Comparison of ENCODE assay signal across 1 cellular context in the genomic region with DNA sequence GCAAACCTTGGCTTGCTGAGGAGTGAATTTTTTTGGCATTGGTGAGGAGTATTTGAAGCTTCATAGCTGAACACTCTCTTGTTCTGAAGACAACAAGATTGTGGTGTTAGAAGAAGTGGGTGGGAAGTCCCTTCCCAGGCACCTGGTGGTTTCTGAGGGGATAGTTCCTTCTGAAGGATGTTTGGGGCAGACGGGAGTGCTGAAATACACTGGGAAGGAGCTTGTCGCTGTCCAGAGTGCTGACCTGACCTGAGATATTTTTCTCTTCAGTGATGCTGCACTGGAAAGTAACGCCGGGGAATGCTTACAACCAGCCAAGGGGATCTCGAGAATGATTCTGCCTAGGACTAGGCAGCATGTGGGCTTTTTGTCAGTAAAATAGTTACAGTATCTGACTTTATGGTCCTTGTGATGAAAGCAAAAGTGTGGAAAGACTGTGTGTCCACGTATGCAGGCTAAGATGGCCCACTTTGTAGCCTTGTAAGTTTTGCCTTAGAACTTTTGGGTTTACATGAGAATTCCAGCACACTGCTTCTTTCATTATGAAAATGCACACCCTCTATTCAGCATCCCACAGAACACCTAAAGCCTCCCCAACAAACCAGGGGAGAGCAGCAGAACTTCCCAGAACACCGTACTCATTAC.
TF ChIP-seq lines count a peak whose summit lies in the region.

No MANE protein-coding gene starts in this region.

TF ChIP-seq in WTC11, 78 proteins besides CTCF, POLR2A, EP300 and RAD21 (continued from another document):
- TF ChIP-seq, protein P1, sequence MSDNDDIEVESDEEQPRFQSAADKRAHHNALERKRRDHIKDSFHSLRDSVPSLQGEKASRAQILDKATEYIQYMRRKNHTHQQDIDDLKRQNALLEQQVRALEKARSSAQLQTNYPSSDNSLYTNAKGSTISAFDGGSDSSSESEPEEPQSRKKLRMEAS (CRISPR knock-in tag; IDR thresholded peaks at IDR 0.05): peak; percentile 45; the same call in 1 of the 2 replicates
- TF ChIP-seq, protein P2, sequence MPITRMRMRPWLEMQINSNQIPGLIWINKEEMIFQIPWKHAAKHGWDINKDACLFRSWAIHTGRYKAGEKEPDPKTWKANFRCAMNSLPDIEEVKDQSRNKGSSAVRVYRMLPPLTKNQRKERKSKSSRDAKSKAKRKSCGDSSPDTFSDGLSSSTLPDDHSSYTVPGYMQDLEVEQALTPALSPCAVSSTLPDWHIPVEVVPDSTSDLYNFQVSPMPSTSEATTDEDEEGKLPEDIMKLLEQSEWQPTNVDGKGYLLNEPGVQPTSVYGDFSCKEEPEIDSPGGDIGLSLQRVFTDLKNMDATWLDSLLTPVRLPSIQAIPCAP (CRISPR knock-in tag; IDR thresholded peaks at IDR 0.05): no peak
- no peak for TF ChIP-seq RELA (CRISPR knock-in tag; IDR thresholded peaks at IDR 0.05; ENCODE audit: borderline replicate concordance)
- TF ChIP-seq SMAD3 (CRISPR knock-in tag; IDR thresholded peaks at IDR 0.05; ENCODE audit: borderline replicate concordance): peak; percentile 34; the same call in 1 of the 2 replicates
- TF ChIP-seq JAZF1 (CRISPR knock-in tag; IDR thresholded peaks at IDR 0.05): no peak
- no peak for TF ChIP-seq GABPB1 (CRISPR knock-in tag; IDR thresholded peaks at IDR 0.05)
- TF ChIP-seq, protein P3, sequence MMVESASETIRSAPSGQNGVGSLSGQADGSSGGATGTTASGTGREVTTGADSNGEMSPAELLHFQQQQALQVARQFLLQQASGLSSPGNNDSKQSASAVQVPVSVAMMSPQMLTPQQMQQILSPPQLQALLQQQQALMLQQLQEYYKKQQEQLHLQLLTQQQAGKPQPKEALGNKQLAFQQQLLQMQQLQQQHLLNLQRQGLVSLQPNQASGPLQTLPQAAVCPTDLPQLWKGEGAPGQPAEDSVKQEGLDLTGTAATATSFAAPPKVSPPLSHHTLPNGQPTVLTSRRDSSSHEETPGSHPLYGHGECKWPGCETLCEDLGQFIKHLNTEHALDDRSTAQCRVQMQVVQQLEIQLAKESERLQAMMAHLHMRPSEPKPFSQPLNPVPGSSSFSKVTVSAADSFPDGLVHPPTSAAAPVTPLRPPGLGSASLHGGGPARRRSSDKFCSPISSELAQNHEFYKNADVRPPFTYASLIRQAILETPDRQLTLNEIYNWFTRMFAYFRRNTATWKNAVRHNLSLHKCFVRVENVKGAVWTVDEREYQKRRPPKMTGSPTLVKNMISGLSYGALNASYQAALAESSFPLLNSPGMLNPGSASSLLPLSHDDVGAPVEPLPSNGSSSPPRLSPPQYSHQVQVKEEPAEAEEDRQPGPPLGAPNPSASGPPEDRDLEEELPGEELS (CRISPR knock-in tag; IDR thresholded peaks at IDR 0.05): peak; percentile 75; the same call in 1 of the 2 replicates
- 0 out of 2 replicates have a peak, but pooled peaks have one; percentile 26 for TF ChIP-seq NFE2L1 (CRISPR knock-in tag; IDR thresholded peaks at IDR 0.05)
- TF ChIP-seq EMX1 (CRISPR knock-in tag; IDR thresholded peaks at IDR 0.05): no peak
- peak; percentile 55; the same call in 1 of the 2 replicates for TF ChIP-seq TEAD4 (CRISPR knock-in tag; IDR thresholded peaks at IDR 0.05)
- TF ChIP-seq, protein P4, sequence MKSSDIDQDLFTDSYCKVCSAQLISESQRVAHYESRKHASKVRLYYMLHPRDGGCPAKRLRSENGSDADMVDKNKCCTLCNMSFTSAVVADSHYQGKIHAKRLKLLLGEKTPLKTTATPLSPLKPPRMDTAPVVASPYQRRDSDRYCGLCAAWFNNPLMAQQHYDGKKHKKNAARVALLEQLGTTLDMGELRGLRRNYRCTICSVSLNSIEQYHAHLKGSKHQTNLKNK (CRISPR knock-in tag; IDR thresholded peaks at IDR 0.05): no peak
- TF ChIP-seq CREM (CRISPR knock-in tag; IDR thresholded peaks at IDR 0.05): peak; percentile 35; the same call in 1 of the 2 replicates
- TF ChIP-seq ELF4 (CRISPR knock-in tag; IDR thresholded peaks at IDR 0.05; ENCODE audit: low read depth): no peak
- TF ChIP-seq, protein P5, sequence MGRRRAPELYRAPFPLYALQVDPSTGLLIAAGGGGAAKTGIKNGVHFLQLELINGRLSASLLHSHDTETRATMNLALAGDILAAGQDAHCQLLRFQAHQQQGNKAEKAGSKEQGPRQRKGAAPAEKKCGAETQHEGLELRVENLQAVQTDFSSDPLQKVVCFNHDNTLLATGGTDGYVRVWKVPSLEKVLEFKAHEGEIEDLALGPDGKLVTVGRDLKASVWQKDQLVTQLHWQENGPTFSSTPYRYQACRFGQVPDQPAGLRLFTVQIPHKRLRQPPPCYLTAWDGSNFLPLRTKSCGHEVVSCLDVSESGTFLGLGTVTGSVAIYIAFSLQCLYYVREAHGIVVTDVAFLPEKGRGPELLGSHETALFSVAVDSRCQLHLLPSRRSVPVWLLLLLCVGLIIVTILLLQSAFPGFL (CRISPR knock-in tag; IDR thresholded peaks at IDR 0.05; ENCODE audit: borderline replicate concordance): 0 out of 2 replicates have a peak, but pooled peaks have one; percentile 23
- 0 out of 2 replicates have a peak, but pooled peaks have one; percentile 18 for TF ChIP-seq ZNF219 (CRISPR knock-in tag; IDR thresholded peaks at IDR 0.05; ENCODE audit: borderline replicate concordance)
- no peak for TF ChIP-seq SOX15 (CRISPR knock-in tag; IDR thresholded peaks at IDR 0.05)
- no peak for TF ChIP-seq ZNF317 (CRISPR knock-in tag; IDR thresholded peaks at IDR 0.05; ENCODE audit: borderline replicate concordance, low read depth)
- 0 out of 2 replicates have a peak, but pooled peaks have one; percentile 63 for TF ChIP-seq TEAD1 (CRISPR knock-in tag; IDR thresholded peaks at IDR 0.05)
- no peak for TF ChIP-seq TP53 (CRISPR knock-in tag; IDR thresholded peaks at IDR 0.05)
- no peak for TF ChIP-seq GTF2I (CRISPR knock-in tag; conservative IDR thresholded peaks at IDR 0.05)
- TF ChIP-seq ZNF232 (CRISPR knock-in tag; IDR thresholded peaks at IDR 0.05): peak; percentile 73; the same call in 1 of the 2 replicates
